ENCODE assay signal across 8 cellular contexts in the genomic region with DNA sequence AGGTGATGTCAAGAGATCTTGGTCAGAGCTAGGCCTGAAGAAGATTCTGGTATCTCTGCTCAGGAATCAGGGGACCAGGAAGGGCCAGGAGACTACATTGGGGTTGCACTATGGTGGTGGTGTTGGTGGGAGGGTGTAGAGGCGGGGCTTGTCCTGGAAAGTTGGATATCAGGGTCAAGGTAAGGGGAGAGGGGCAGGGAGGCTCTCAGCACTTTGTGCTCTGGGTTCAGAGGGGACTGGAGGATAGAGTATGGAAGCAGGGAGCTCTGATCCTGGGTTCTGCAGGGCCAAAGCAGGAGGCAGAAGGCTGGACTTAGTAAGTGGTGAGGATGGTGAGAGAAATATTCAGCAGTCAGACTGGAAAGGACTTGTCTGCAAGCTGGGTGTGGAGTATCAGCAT. TPM values are rescaled to one million over a fixed set of nuclear protein-coding genes. Genes with fewer than 3 reads are reported as not detected.
DNase-seq lines count a peak whose midpoint lies in the region; ATAC-seq and TF ChIP-seq lines count a peak whose summit lies in the region.

No MANE protein-coding gene starts in this region.

- no peak overlapping the region for H2BK12ac ChIP-seq in trophoblast cell (ENCODE audit: low read length)

- H3F3A ChIP-seq in PC-9 (ENCODE audit: insufficient read depth, low read depth), result peaks cover 73% of the 10 kb centered on the region

- intact Hi-C loops in CD4-positive, alpha-beta T cell (cut with DNase I, micrococcal nuclease), result no loop called here
- intact Hi-C loops in PC-9 (cut with micrococcal nuclease; ENCODE audit: unreplicated experiment), result loop anchor here (1.0 to 5.0 kb wide), 3 partner anchors 12 to 156 kb away; a partner anchor contains a TSS

- H3K79me2 ChIP-seq in PC-9 (ENCODE audit: low read depth), result peaks cover 15% of the 10 kb centered on the region; the same call in 1 of the 2 replicates
- H3K79me2 ChIP-seq in trophoblast cell (ENCODE audit: control insufficient read depth, insufficient read depth, low read length, poor library complexity), result peaks cover 1% of the 10 kb centered on the region

- TF ChIP-seq CTCF in CD4-positive, alpha-beta T cell (IDR thresholded peaks at IDR 0.05), result no peak
- TF ChIP-seq CTCF in PC-9 (conservative IDR thresholded peaks at IDR 0.05) (no peak), epithelial cell of esophagus (IDR thresholded peaks at IDR 0.05; ENCODE audit: insufficient read depth, low read depth, low read length, missing control alignments) (no peak), GM10266 (IDR thresholded peaks at IDR 0.05; ENCODE audit: control insufficient read depth, insufficient read depth, low read depth, missing control alignments) (no peak)

- no CpG with 5 or more reads among the region's 1 CpG for WGBS in trophoblast cell (ENCODE audit: extremely low coverage, insufficient coverage, insufficient read length)

- H4K8ac ChIP-seq in trophoblast cell (ENCODE audit: low read depth, low read length), result no peak overlapping the region

- no peak overlapping the region for H3K9ac ChIP-seq in trophoblast cell (ENCODE audit: low read length)

- DNase-seq in CD4-positive, alpha-beta T cell, result no peak
- DNase-seq in PC-9 (no peak), epithelial cell of esophagus (ENCODE audit: low read depth) (no peak), trophoblast cell (no peak), COLO668 (lab: John Stamatoyannopoulos, UW; ENCODE audit: unreplicated experiment) (no peak), GM10266 (ENCODE audit: extremely low spot score) (no peak), DMS79 treated with DMSO at 0.1 percent for 48 hours (lab: John Stamatoyannopoulos, UW) (no peak), AG08396 (ENCODE audit: low spot score) (no peak)

- H3K4ac ChIP-seq in trophoblast cell (ENCODE audit: low read depth, low read length), result no peak overlapping the region

- H3K14ac ChIP-seq in trophoblast cell (ENCODE audit: low read length), result no peak overlapping the region

- peaks cover 81% of the 10 kb centered on the region for H3K27me3 Mint-ChIP-seq in CD4-positive, alpha-beta T cell

- peak overlapping the region; percentile 57 for H3K4me3 ChIP-seq in PC-9
- peak overlapping the region; percentile 55 for H3K4me3 ChIP-seq in epithelial cell of esophagus (ENCODE audit: low read length)
- H3K4me3 ChIP-seq in trophoblast cell (ENCODE audit: low read depth, low read length), result no peak overlapping the region

- H2AFZ ChIP-seq in PC-9 (peak overlapping the region; percentile 83), trophoblast cell (ENCODE audit: insufficient read depth, low read length, poor library complexity) (no peak overlapping the region)

- no peaks in the 10 kb centered on the region for H3K36me3 Mint-ChIP-seq in CD4-positive, alpha-beta T cell (ENCODE audit: low read depth)

- no peaks in the 10 kb centered on the region for H4K20me1 ChIP-seq in PC-9 (ENCODE audit: insufficient read depth)

- H2BK120ac ChIP-seq in trophoblast cell (ENCODE audit: insufficient read depth, low read length, poor library complexity), result no peak overlapping the region

- H3K27me3 ChIP-seq in CD4-positive, alpha-beta T cell (ENCODE audit: control insufficient read depth, insufficient read depth, low read length), result peaks cover 40% of the 10 kb centered on the region
- H3K27me3 ChIP-seq in PC-9 (ENCODE audit: insufficient read depth, low read depth), result no peaks in the 10 kb centered on the region
- peaks cover 34% of the 10 kb centered on the region for H3K27me3 ChIP-seq in trophoblast cell (ENCODE audit: insufficient read depth, low read length)

- no peak overlapping the region for H4K12ac ChIP-seq in trophoblast cell (ENCODE audit: low read depth, low read length)

- no peaks in the 10 kb centered on the region for H3K9me3 Mint-ChIP-seq in CD4-positive, alpha-beta T cell

- no peaks in the 10 kb centered on the region for H3K9me3 ChIP-seq in CD4-positive, alpha-beta T cell (ENCODE audit: control insufficient read depth, low read length)
- H3K9me3 ChIP-seq in PC-9 (ENCODE audit: insufficient read depth, low read depth) (no peaks in the 10 kb centered on the region), trophoblast cell (ENCODE audit: insufficient read depth, low read depth, low read length) (peaks cover 5% of the 10 kb centered on the region)

- no peak overlapping the region for H2AK5ac ChIP-seq in trophoblast cell (ENCODE audit: low read length)

- H3K9me2 ChIP-seq in PC-9 (ENCODE audit: insufficient read depth), result no peaks in the 10 kb centered on the region

- H3K27ac ChIP-seq in CD4-positive, alpha-beta T cell (ENCODE audit: low read depth, low read length), result no peak overlapping the region
- H3K27ac ChIP-seq in PC-9, result peak overlapping the region; percentile 64
- H3K27ac ChIP-seq in trophoblast cell (ENCODE audit: low read depth, low read length), result no peak overlapping the region

- no TSS peak for BruUV-seq in PC-9 (replicated peaks; lab: Mats Ljungman, UMichigan)

- H3K23ac ChIP-seq in trophoblast cell (ENCODE audit: low read length), result no peak overlapping the region

- H3K4me1 Mint-ChIP-seq in CD4-positive, alpha-beta T cell (ENCODE audit: low read depth), result peaks cover 47% of the 10 kb centered on the region

- CTCF ChIA-PET in CD4-positive, alpha-beta T cell (lab: Charles Lee), result no interaction called here
- CTCF ChIA-PET in PC-9 (lab: Charles Lee), result no interaction called here

- peaks cover 50% of the 10 kb centered on the region for H3K4me1 ChIP-seq in PC-9 (replicated peaks; ENCODE audit: insufficient read depth)
- H3K4me1 ChIP-seq in trophoblast cell (ENCODE audit: control insufficient read depth in 1 of 2, insufficient read depth in 2 of 2, low read length in 2 of 2), result peaks cover 21 to 33% of the 10 kb centered on the region in 2 experiments

- POLR2A ChIA-PET in CD4-positive, alpha-beta T cell (lab: Charles Lee), result interaction anchor here (3.2 to 5.7 kb wide), 2 partner anchors 10 to 14 kb away, joined by 16 to 44 read pairs; a partner anchor contains a TSS
- POLR2A ChIA-PET in PC-9 (lab: Charles Lee; ENCODE audit: unreplicated experiment), result interaction anchor here (0.6 to 0.9 kb wide), 5 partner anchors 13 to 142 kb away, joined by 3 to 11 read pairs (median 7); a partner anchor contains a TSS

- H3K4me2 ChIP-seq in PC-9, result peak overlapping the region; percentile 91
- peak overlapping the region; percentile 70 for H3K4me2 ChIP-seq in trophoblast cell (ENCODE audit: low read length)

- peaks cover 5% of the 10 kb centered on the region for H3K79me1 ChIP-seq in trophoblast cell (ENCODE audit: low read length)

- no peak overlapping the region for H3K18ac ChIP-seq in trophoblast cell (ENCODE audit: low read length)

- H2BK5ac ChIP-seq in trophoblast cell (ENCODE audit: low read depth, low read length, poor library complexity), result no peak overlapping the region

- H3K27ac Mint-ChIP-seq in CD4-positive, alpha-beta T cell, result no peak overlapping the region

- H3K4me3 Mint-ChIP-seq in CD4-positive, alpha-beta T cell, result peak overlapping the region; percentile 82

- ATAC-seq in CD4-positive, alpha-beta T cell (ENCODE audit: poor library complexity), result no peak

- no peak overlapping the region for H4K91ac ChIP-seq in trophoblast cell (ENCODE audit: low read depth, low read length)

- no peaks in the 10 kb centered on the region for H3K36me3 ChIP-seq in PC-9 (ENCODE audit: low read depth)
- H3K36me3 ChIP-seq in trophoblast cell (ENCODE audit: control insufficient read depth in 1 of 2, insufficient read depth in 2 of 2, low read length in 2 of 2), result peaks cover 2 to 8% of the 10 kb centered on the region in 2 experiments

RNA-seq across cellular contexts. Expression of a gene that starts 3.0 kb away (rescaled TPM):
- 1 to 10 TPM; 1.1 to 1.2 TPM for total RNA-seq in CD4-positive, alpha-beta T cell
- 68.0 and 76.8 TPM in 2 replicates for total RNA-seq in PC-9 (2021)
- polyA plus RNA-seq in trophoblast cell (2013), result 4.9 and 5.2 TPM in 2 replicates

RNA-seq across cellular contexts. Expression of a gene that starts 8.8 kb away (rescaled TPM):
- 10 to 100 TPM; 19.7 to 26.1 TPM for total RNA-seq in CD4-positive, alpha-beta T cell
- 96.9 and 100 TPM in 2 replicates for total RNA-seq in PC-9 (2021)
- polyA plus RNA-seq in trophoblast cell (2013), result 4.6 and 5.1 TPM in 2 replicates

RNA-seq across cellular contexts. Expression of a gene that starts 10.4 kb away (rescaled TPM):
- total RNA-seq in CD4-positive, alpha-beta T cell, result 10 to 100 TPM in 1 of 2 experiments, 1 to 10 TPM in 1; 9.7 to 10.6 TPM
- total RNA-seq in PC-9 (2021), result 21.7 and 24.6 TPM in 2 replicates
- 14.8 and 15.3 TPM in 2 replicates for polyA plus RNA-seq in trophoblast cell (2013)

RNA-seq across cellular contexts. Expression of a gene that starts 13.6 kb away (rescaled TPM):
- 10 to 100 TPM; 11.5 to 11.6 TPM for total RNA-seq in CD4-positive, alpha-beta T cell
- total RNA-seq in PC-9 (2021), result 53.2 and 54.4 TPM in 2 replicates
- polyA plus RNA-seq in trophoblast cell (2013), result 3.0 and 3.5 TPM in 2 replicates

RNA-seq across cellular contexts. Expression of a gene that starts 13.6 kb away (rescaled TPM):
- total RNA-seq in CD4-positive, alpha-beta T cell, result 10 to 100 TPM; 32.4 to 34.0 TPM
- 38.0 and 50.3 TPM in 2 replicates for total RNA-seq in PC-9 (2021)
- polyA plus RNA-seq in trophoblast cell (2013), result 4.8 and 5.4 TPM in 2 replicates

Comparison
In these comparisons a context has a peak if more than half of its experiments do, and no peak if none do; other contexts are left out.
1. RNA of a gene that starts 3.0 kb away (total RNA-seq): 68.0 to 76.8 TPM in PC-9; 1.1 to 1.2 TPM in CD4-positive, alpha-beta T cell; every median in the first group is over 10 times any median in the second.